Comparison of ENCODE assay signal across 10 cellular contexts in the genomic region with DNA sequence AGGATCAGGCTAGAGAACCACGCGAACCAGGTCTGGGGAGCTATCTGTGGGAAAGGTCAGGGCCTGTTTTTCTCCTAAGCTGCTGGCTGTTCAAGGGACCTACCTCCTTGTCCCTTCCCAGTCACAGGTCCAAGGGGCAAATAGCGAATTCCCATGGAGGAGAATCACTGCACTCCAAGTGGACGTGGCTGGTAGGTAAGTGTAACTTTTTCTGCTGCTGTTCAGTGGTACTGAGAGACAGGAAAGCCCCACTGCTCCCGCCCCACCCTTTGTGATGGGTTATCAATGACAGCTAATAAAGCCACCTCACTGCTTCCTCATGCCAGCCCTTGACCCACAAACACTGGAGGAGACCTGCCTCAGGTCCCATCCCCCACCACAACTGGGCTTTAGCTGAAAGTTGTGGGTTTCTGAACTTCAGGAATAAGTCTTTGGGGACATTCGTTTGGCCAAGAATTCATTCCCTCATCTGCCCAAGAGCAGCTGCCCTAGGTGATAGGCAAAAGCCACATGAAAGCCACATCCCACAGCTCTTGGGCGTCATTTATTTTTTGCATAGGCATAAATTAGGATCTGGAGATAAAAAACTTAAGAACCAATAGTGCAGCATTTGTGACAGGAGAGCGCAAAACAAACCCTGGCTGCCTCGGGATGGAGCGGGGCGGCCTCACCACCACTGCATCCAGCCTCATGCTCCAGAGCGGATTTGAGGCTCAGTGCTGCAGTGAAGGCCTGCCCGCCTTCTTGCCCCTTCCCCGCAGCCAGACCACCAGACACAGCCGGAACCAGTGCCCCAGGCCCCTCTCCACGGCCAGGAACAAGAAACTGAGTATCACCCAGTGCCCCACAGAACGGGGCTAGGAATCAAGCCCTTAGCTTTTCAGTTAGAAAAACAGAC. TPM values are rescaled to one million over a fixed set of nuclear protein-coding genes. Genes with fewer than 3 reads are reported as not detected.
DNase-seq lines count a peak whose midpoint lies in the region; FAIRE-seq and TF ChIP-seq lines count a peak whose summit lies in the region.
"Had no signal": no experiment of that assay in that cellular context is flagged by ENCODE, and none has a peak within 500 bp of the region (broad histone marks: within the 10 kb centered on the region; RNA-seq: fewer than 3 reads in every experiment).

No MANE protein-coding gene starts in this region.

- H3K4me2 ChIP-seq in PC-9: no peak overlapping the region

- TSS peak; percentile 73 for BruUV-seq in A673 (replicated peaks; lab: Mats Ljungman, UMichigan)
- BruUV-seq in PC-9 (replicated peaks; lab: Mats Ljungman, UMichigan): no TSS peak

- peaks cover 25% of the 10 kb centered on the region for H4K20me1 ChIP-seq in PC-9 (ENCODE audit: insufficient read depth)

- peaks cover 51% of the 10 kb centered on the region for H3K36me3 Mint-ChIP-seq in nephron (ENCODE audit: low read depth)

- FAIRE-seq in GM19239 (lab: Jason Lieb, UNC): no peak
- FAIRE-seq: keratinocyte had no signal

- no peak overlapping the region for H3K4me3 Mint-ChIP-seq in nephron

- H3K4me1 ChIP-seq in A673 (ENCODE audit: insufficient read depth, low read length, poor library complexity, severe bottlenecking) (no peaks in the 10 kb centered on the region), PC-9 (replicated peaks; ENCODE audit: insufficient read depth) (peaks cover 7% of the 10 kb centered on the region; the same call in 1 of the 2 replicates)
- peaks cover 8% of the 10 kb centered on the region for H3K4me1 ChIP-seq in effector memory CD4-positive, alpha-beta T cell (ENCODE audit: control insufficient read depth, insufficient read depth, low read length, poor library complexity, severe bottlenecking)

- intact Hi-C loops in A673 (cut with micrococcal nuclease; ENCODE audit: unreplicated experiment) (no loop called here), PC-9 (cut with micrococcal nuclease; ENCODE audit: unreplicated experiment) (no loop called here)

- CTCF ChIA-PET in A673 (lab: Charles Lee): interaction anchor here (0.6 to 1.0 kb wide), 2 partner anchors 8 to 20 kb away, joined by 3 to 8 read pairs; no protein-coding TSS in a partner anchor
- CTCF ChIA-PET in PC-9 (lab: Charles Lee): interaction anchor here (0.5 to 2.3 kb wide), 5 partner anchors 9 to 60 kb away, joined by 3 to 10 read pairs (median 8); no protein-coding TSS in a partner anchor

- H3K27ac Mint-ChIP-seq in nephron: peak overlapping the region; percentile 19 to 47 (median 41)

- POLR2A ChIA-PET in A673 (lab: Charles Lee; ENCODE audit: low non-redundant PET): no interaction called here
- POLR2A ChIA-PET in PC-9 (lab: Charles Lee; ENCODE audit: unreplicated experiment): interaction anchor here (0.6 to 0.7 kb wide), 3 partner anchors 31 to 707 kb away, joined by 3 to 14 read pairs (median 4); no protein-coding TSS in a partner anchor

- H3F3A ChIP-seq in PC-9 (ENCODE audit: insufficient read depth, low read depth): peaks cover 47% of the 10 kb centered on the region

- no peak for DNase-seq in A673 (ENCODE audit: low spot score)
- DNase-seq in PC-9: no peak
- DNase-seq in effector memory CD4-positive, alpha-beta T cell: no peak
- DNase-seq in kidney tubule cell (ENCODE audit: low spot score): no peak
- DNase-seq in NCI-H524 (lab: John Stamatoyannopoulos, UW): no peak
- no peak for DNase-seq in NCI-H748 treated with DMSO at 0.1 percent for 48 hours (lab: John Stamatoyannopoulos, UW)
- no peak for DNase-seq in GM19239 (ENCODE audit: insufficient read length, low spot score)
- DNase-seq: activated CD4-positive, alpha-beta T cell treated with anti-CD3 and anti-CD28 coated beads, Interleukin-2, amount 50 U/mL, for 1 hour had no signal

- H3K27ac ChIP-seq in A673 (ENCODE audit: low read depth, low read length, poor library complexity, severe bottlenecking) (peak overlapping the region; percentile 47), PC-9 (peak overlapping the region; percentile 33; the same call in 1 of the 2 replicates)
- H3K27ac ChIP-seq in effector memory CD4-positive, alpha-beta T cell (ENCODE audit: insufficient read depth, low read length, poor library complexity, severe bottlenecking): peak overlapping the region; percentile 44

- H3K79me2 ChIP-seq in PC-9 (ENCODE audit: low read depth): no peaks in the 10 kb centered on the region

- H3K27me3 Mint-ChIP-seq in nephron (ENCODE audit: low read depth): no peaks in the 10 kb centered on the region

- H3K4me3 ChIP-seq in A673 (ENCODE audit: low read depth, low read length, poor library complexity, severe bottlenecking): no peak overlapping the region
- no peak overlapping the region for H3K4me3 ChIP-seq in PC-9
- no peak overlapping the region for H3K4me3 ChIP-seq in effector memory CD4-positive, alpha-beta T cell (ENCODE audit: insufficient read depth, low read depth, low read length, poor library complexity, severe bottlenecking)

- no peaks in the 10 kb centered on the region for H3K27me3 ChIP-seq in A673 (replicated peaks; ENCODE audit: insufficient read depth, low read depth, low read length, poor library complexity)
- H3K27me3 ChIP-seq in PC-9 (ENCODE audit: insufficient read depth, low read depth): no peaks in the 10 kb centered on the region
- no peaks in the 10 kb centered on the region for H3K27me3 ChIP-seq in effector memory CD4-positive, alpha-beta T cell (replicated peaks; ENCODE audit: control insufficient read depth, insufficient read depth, low read length, poor library complexity, severe bottlenecking)

- peaks cover 19% of the 10 kb centered on the region for H3K4me1 Mint-ChIP-seq in nephron

- H3K9me3 ChIP-seq in A673 (ENCODE audit: low read depth, low read length, poor library complexity, severe bottlenecking) (no peaks in the 10 kb centered on the region), PC-9 (ENCODE audit: insufficient read depth, low read depth) (no peaks in the 10 kb centered on the region)
- no peaks in the 10 kb centered on the region for H3K9me3 ChIP-seq in effector memory CD4-positive, alpha-beta T cell (ENCODE audit: control insufficient read depth, low read length)

- H3K9me2 ChIP-seq in PC-9 (ENCODE audit: insufficient read depth): no peaks in the 10 kb centered on the region

- H3K9me3 Mint-ChIP-seq in nephron: no peaks in the 10 kb centered on the region

- TF ChIP-seq CTCF in A673 (conservative IDR thresholded peaks at IDR 0.05; ENCODE audit: low read depth, low read length) (no peak), PC-9 (conservative IDR thresholded peaks at IDR 0.05) (no peak), nephron (IDR thresholded peaks at IDR 0.05; ENCODE audit: unreplicated experiment in 3 of 3) (no peak)

- H3K36me3 ChIP-seq in A673 (ENCODE audit: insufficient read depth, low read length, poor library complexity, severe bottlenecking): peaks cover 90% of the 10 kb centered on the region
- H3K36me3 ChIP-seq in PC-9 (ENCODE audit: low read depth): peaks cover 40% of the 10 kb centered on the region
- H3K36me3 ChIP-seq in effector memory CD4-positive, alpha-beta T cell (ENCODE audit: control insufficient read depth, insufficient read depth, low read length): peaks cover 81% of the 10 kb centered on the region

- no peak overlapping the region for H2AFZ ChIP-seq in PC-9

RNA-seq across cellular contexts. Expression of a gene that starts 21.3 kb away (rescaled TPM):
- total RNA-seq in A673 (2021): 104 and 110 TPM in 2 replicates
- total RNA-seq in PC-9 (2021): 169 and 220 TPM in 2 replicates

RNA-seq across cellular contexts. Expression of a gene that starts 28.7 kb away (rescaled TPM):
- 88.2 and 96.2 TPM in 2 replicates for total RNA-seq in A673 (2021)
- total RNA-seq in PC-9 (2021): 79.3 and 94.7 TPM in 2 replicates

RNA-seq across cellular contexts. Expression of a gene that starts 33.7 kb away (rescaled TPM):
- total RNA-seq in A673 (2021) (53.1 and 54.2 TPM in 2 replicates), PC-9 (2021) (102 and 110 TPM in 2 replicates)

RNA-seq across cellular contexts. Expression of a gene that starts 52.7 kb away (rescaled TPM):
- total RNA-seq in A673 (2021): 143 and 152 TPM in 2 replicates
- total RNA-seq in PC-9 (2021): 106 and 120 TPM in 2 replicates

RNA-seq across cellular contexts. Expression of a gene that starts 59.5 kb away (rescaled TPM):
- total RNA-seq in A673 (2021) (51.7 and 59.1 TPM in 2 replicates), PC-9 (2021) (50.3 and 53.0 TPM in 2 replicates)
